8 cellular contexts compared by ENCODE assay signal in the genomic region with DNA sequence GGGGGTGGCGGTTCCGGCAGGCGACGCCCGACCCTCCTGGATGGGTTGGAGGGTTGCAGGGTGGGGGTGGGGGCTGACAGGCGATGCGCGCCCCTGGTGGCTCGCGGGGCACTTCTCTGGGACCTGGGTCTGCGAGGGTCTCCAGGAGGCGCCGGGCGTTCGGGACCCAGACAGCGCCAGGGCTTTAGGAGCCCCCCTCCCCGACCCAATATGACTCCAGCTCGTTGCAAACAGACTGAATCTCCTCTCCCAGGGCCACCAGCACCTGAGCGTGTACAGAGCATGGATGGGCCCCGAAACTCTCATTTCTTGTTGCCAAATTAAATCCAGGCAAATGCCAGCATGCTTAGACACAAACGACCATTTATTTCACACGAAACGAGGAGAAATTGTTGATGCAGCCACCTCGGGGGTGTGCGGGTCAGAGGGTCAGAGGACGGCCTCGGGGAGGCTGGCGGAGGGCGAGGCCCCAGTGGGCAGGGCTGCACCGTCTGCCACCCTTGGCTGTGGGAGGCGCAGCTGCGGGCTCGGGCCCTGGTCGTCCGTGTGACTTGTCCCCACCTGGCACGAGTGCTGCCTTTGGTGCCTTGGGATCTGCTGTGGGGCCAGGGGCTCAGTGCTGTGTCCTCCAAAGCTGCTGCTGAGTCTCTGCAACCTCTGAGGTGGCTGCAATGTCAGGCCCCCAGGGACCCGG. TPM values are rescaled to one million over a fixed set of nuclear protein-coding genes. Genes with fewer than 3 reads are reported as not detected.
A peak's percentile ranks its signal among the peaks of the same experiment; 100 is the strongest.
DNase-seq lines count a peak whose midpoint lies in the region; ATAC-seq and TF ChIP-seq lines count a peak whose summit lies in the region.

No MANE protein-coding gene starts in this region.

- no peak overlapping the region for H3K27ac Mint-ChIP-seq in activated T-helper 17 cell treated with anti-CD3 and anti-CD28 coated beads, Interleukin-2, amount 50 U/mL, for 72 hours

- H3K9me3 Mint-ChIP-seq in activated T-helper 17 cell treated with anti-CD3 and anti-CD28 coated beads, Interleukin-2, amount 50 U/mL, for 72 hours, result no peaks in the 10 kb centered on the region

- H3K4me1 Mint-ChIP-seq in activated T-helper 17 cell treated with anti-CD3 and anti-CD28 coated beads, Interleukin-2, amount 50 U/mL, for 72 hours, result peaks cover 16% of the 10 kb centered on the region

- TF ChIP-seq CTCF in fibroblast of mammary gland (conservative IDR thresholded peaks at IDR 0.05; ENCODE audit: control insufficient read depth, insufficient read depth, low read depth, low read length), result peak; percentile 34

- no peaks in the 10 kb centered on the region for H3K36me3 Mint-ChIP-seq in activated T-helper 17 cell treated with anti-CD3 and anti-CD28 coated beads, Interleukin-2, amount 50 U/mL, for 72 hours (ENCODE audit: low read depth)

- peaks cover 4% of the 10 kb centered on the region for H3K27me3 Mint-ChIP-seq in activated T-helper 17 cell treated with anti-CD3 and anti-CD28 coated beads, Interleukin-2, amount 50 U/mL, for 72 hours

- in situ Hi-C loops in SK-MEL-5 (cut with HindIII; ENCODE audit: low pct_unique_long_range_greater_than_20kb, low sequenced_read_pairs), result no loop called here

- no peak overlapping the region for H3K4me3 ChIP-seq in fibroblast of mammary gland (ENCODE audit: control insufficient read depth, low read depth, low read length)

- ATAC-seq in activated T-helper 17 cell treated with anti-CD3 and anti-CD28 coated beads, Interleukin-2, amount 50 U/mL, for 72 hours (replicated peaks), result no peak
- ATAC-seq in HG02642 (IDR thresholded peaks at IDR 0.05; ENCODE audit: poor library complexity, unreplicated experiment) (no peak), GM18868 (IDR thresholded peaks at IDR 0.05; ENCODE audit: unreplicated experiment) (no peak)

- peak; percentile 73 for DNase-seq in activated CD8-positive, alpha-beta memory T cell treated with anti-CD3 and anti-CD28 coated beads, Interleukin-2, amount 50 U/mL, for 48 hours
- DNase-seq in activated CD8-positive, alpha-beta memory T cell treated with anti-CD3 and anti-CD28 coated beads for 24 hours, result no peak
- DNase-seq in SK-MEL-5 (ENCODE audit: low read depth, low spot score) (peak; percentile 45), fibroblast of mammary gland (ENCODE audit: low read depth) (no peak)
- peak; percentile 47 to 48 for DNase-seq in stimulated activated CD4-positive, alpha-beta T cell treated with anti-CD3 and anti-CD28 coated beads, Interleukin-2, amount 100 ng/mL, for 24 hours

- H3K4me3 Mint-ChIP-seq in activated T-helper 17 cell treated with anti-CD3 and anti-CD28 coated beads, Interleukin-2, amount 50 U/mL, for 72 hours, result no peak overlapping the region

RNA-seq across cellular contexts. Expression of gene GATA5, which starts 20.9 kb away (rescaled TPM):
- 0.18 TPM in 1 of 2 replicates, not detected in the other for total RNA-seq in SK-MEL-5 (2014; rRNA removed; shearing (Covaris generic))
- polyA plus RNA-seq in SK-MEL-5 (2015; cell fraction: cytosol; rRNA removed), result 0.35 and 0.94 TPM in 2 replicates
- polyA plus RNA-seq in SK-MEL-5 (2015; cell fraction: nucleus; rRNA removed), result 0.58 TPM in 1 of 2 replicates, not detected in the other
- total RNA-seq in activated T-helper 17 cell treated with anti-CD3 and anti-CD28 coated beads, Interleukin-2, amount 50 U/mL, for 72 hours, result not detected

Comparison
In these comparisons a context has a peak if more than half of its experiments do, and no peak if none do; other contexts are left out.
1. DNase-seq: peak in activated CD8-positive, alpha-beta memory T cell treated with anti-CD3 and anti-CD28 coated beads, Interleukin-2, amount 50 U/mL, for 48 hours (single experiment), SK-MEL-5 (single experiment) and stimulated activated CD4-positive, alpha-beta T cell treated with anti-CD3 and anti-CD28 coated beads, Interleukin-2, amount 100 ng/mL, for 24 hours (2 of 2); none in activated CD8-positive, alpha-beta memory T cell treated with anti-CD3 and anti-CD28 coated beads for 24 hours (single experiment) and fibroblast of mammary gland (single experiment).